ENCODE assay signal across 20 cellular contexts in genomic region chr15:41789662-41790061, GRCh38. TPM values are rescaled to one million over a fixed set of nuclear protein-coding genes. Genes with fewer than 3 reads are reported as not detected.
DNase-seq lines count a peak whose midpoint lies in the region; TF ChIP-seq lines count a peak whose summit lies in the region.
"Had no signal": no experiment of that assay in that cellular context is flagged by ENCODE, and none has a peak within 500 bp of the region (broad histone marks: within the 10 kb centered on the region; RNA-seq: fewer than 3 reads in every experiment).

No MANE protein-coding gene starts in this region.

- no peak overlapping the region for H3K27ac Mint-ChIP-seq in T-helper 2 cell treated with Interferon-gamma antibody and Interleukin-4, amounts not matched to agents 5 μg/mL and 100 μg/mL, for 36 hours
- H3K27ac Mint-ChIP-seq in immature natural killer cell, result peak overlapping the region in 4 of 6 donors; percentile 6 to 71 (median 45)
- H3K27ac Mint-ChIP-seq: activated B cell treated with CpG ODN at 0.5 μM for 24 hours; activated naive CD8-positive, alpha-beta T cell treated with anti-CD3 and anti-CD28 coated beads, Interleukin-2, amount 50 U/mL, for 24 hours; activated T-helper 2 cell treated with anti-CD3 and anti-CD28 coated beads, Interferon-gamma antibody, Interleukin-2, Interleukin-4, amounts not matched to agents 10 μg/mL and 5 μg/mL and 100 μg/mL, durations not matched to agents 14 hours and 24 hours and 36 hours had no signal

- H3K27me3 ChIP-seq in ascending aorta, result no peaks in the 10 kb centered on the region
- H3K27me3 ChIP-seq: ovary, thyroid gland had no signal

- no peaks in the 10 kb centered on the region for H3K9me3 Mint-ChIP-seq in T-helper 2 cell treated with Interferon-gamma antibody and Interleukin-4, amounts not matched to agents 5 μg/mL and 100 μg/mL, for 36 hours
- H3K9me3 Mint-ChIP-seq in immature natural killer cell, result no peaks in the 10 kb centered on the region
- H3K9me3 Mint-ChIP-seq: activated B cell treated with CpG ODN at 0.5 μM for 24 hours; activated naive CD8-positive, alpha-beta T cell treated with anti-CD3 and anti-CD28 coated beads, Interleukin-2, amount 50 U/mL, for 24 hours; activated T-helper 2 cell treated with anti-CD3 and anti-CD28 coated beads, Interferon-gamma antibody, Interleukin-2, Interleukin-4, amounts not matched to agents 10 μg/mL and 5 μg/mL and 100 μg/mL, durations not matched to agents 14 hours and 24 hours and 36 hours; endodermal cell had no signal

- no peaks in the 10 kb centered on the region for H3K36me3 ChIP-seq in ascending aorta
- H3K36me3 ChIP-seq: ovary, thyroid gland had no signal

- no peaks in the 10 kb centered on the region for H3K27me3 Mint-ChIP-seq in T-helper 2 cell treated with Interferon-gamma antibody and Interleukin-4, amounts not matched to agents 5 μg/mL and 100 μg/mL, for 36 hours (ENCODE audit: low read depth)
- H3K27me3 Mint-ChIP-seq in immature natural killer cell (ENCODE audit: low read depth in 3 of 3), result peaks cover 0 to 1% (median 0%) of the 10 kb centered on the region in 3 donors
- H3K27me3 Mint-ChIP-seq: activated B cell treated with CpG ODN at 0.5 μM for 24 hours; activated naive CD8-positive, alpha-beta T cell treated with anti-CD3 and anti-CD28 coated beads, Interleukin-2, amount 50 U/mL, for 24 hours had no signal

- peaks cover 2% of the 10 kb centered on the region for H3K36me3 Mint-ChIP-seq in T-helper 2 cell treated with Interferon-gamma antibody and Interleukin-4, amounts not matched to agents 5 μg/mL and 100 μg/mL, for 36 hours (ENCODE audit: low read depth)
- no peaks in the 10 kb centered on the region for H3K36me3 Mint-ChIP-seq in immature natural killer cell

- peaks cover 11 to 35% of the 10 kb centered on the region in 2 donors for H3K4me1 ChIP-seq in ascending aorta

- no peak overlapping the region for H3K4me3 ChIP-seq in ascending aorta
- H3K4me3 ChIP-seq: ovary, thyroid gland had no signal

- H3K27ac ChIP-seq in ascending aorta (peak overlapping the region; percentile 26 to 73), temporal lobe (ENCODE audit: low read depth, low read length) (peak overlapping the region; percentile 5)
- H3K27ac ChIP-seq: 22Rv1, ovary had no signal

- intact Hi-C loops in ascending aorta (cut with DNase I), result no loop called here

- no peaks in the 10 kb centered on the region for H3K9me3 ChIP-seq in ascending aorta
- H3K9me3 ChIP-seq: ovary, thyroid gland had no signal

- peak overlapping the region; percentile 16 for H3K4me3 Mint-ChIP-seq in T-helper 2 cell treated with Interferon-gamma antibody and Interleukin-4, amounts not matched to agents 5 μg/mL and 100 μg/mL, for 36 hours
- no peak overlapping the region for H3K4me3 Mint-ChIP-seq in immature natural killer cell
- H3K4me3 Mint-ChIP-seq: activated B cell treated with CpG ODN at 0.5 μM for 24 hours; activated naive CD8-positive, alpha-beta T cell treated with anti-CD3 and anti-CD28 coated beads, Interleukin-2, amount 50 U/mL, for 24 hours; endodermal cell had no signal

- no peak for TF ChIP-seq CTCF in ascending aorta (IDR thresholded peaks at IDR 0.05)

- peaks cover 49% of the 10 kb centered on the region for H3K4me1 Mint-ChIP-seq in T-helper 2 cell treated with Interferon-gamma antibody and Interleukin-4, amounts not matched to agents 5 μg/mL and 100 μg/mL, for 36 hours (ENCODE audit: low read depth)
- peaks cover 44 to 48% of the 10 kb centered on the region in 2 donors for H3K4me1 Mint-ChIP-seq in immature natural killer cell

- no peak for DNase-seq in T-helper 2 cell treated with Interferon-gamma antibody and Interleukin-4, amounts not matched to agents 5 μg/mL and 100 μg/mL, for 36 hours (ENCODE audit: low spot score)
- DNase-seq in T-helper 2 cell, result no peak
- peak in 1 of 2 donors; percentile 12 for DNase-seq in ascending aorta (ENCODE audit: low spot score in 2 of 2)
- DNase-seq in immature natural killer cell, result no peak
- no peak for DNase-seq in SKM-1 (lab: John Stamatoyannopoulos, UW; ENCODE audit: unreplicated experiment)
- no peak for DNase-seq in NCI-H446 treated with DMSO at 0.1 percent for 48 hours (lab: John Stamatoyannopoulos, UW)
- no peak for DNase-seq in NCI-H2196 treated with DMSO at 0.1 percent for 48 hours (lab: John Stamatoyannopoulos, UW; ENCODE audit: unreplicated experiment)
- DNase-seq: activated B cell treated with CpG ODN at 0.5 μM for 24 hours; activated naive CD8-positive, alpha-beta T cell treated with anti-CD3 and anti-CD28 coated beads, Interleukin-2, amount 50 U/mL, for 24 hours; central memory CD4-positive, alpha-beta T cell; endodermal cell; foreskin fibroblast; NCI-H1694 treated with DMSO at 0.1 percent for 48 hours; ovary; stimulated activated CD4-positive, alpha-beta T cell treated with anti-CD3 and anti-CD28 coated beads, Interleukin-4, amount 100 ng/mL, for 1 hour; T-helper 1 cell; thyroid gland had no signal

RNA-seq across cellular contexts. Expression of gene MAPKBP1, which starts 15.4 kb away (rescaled TPM):
- 27.6 TPM for total RNA-seq in ascending aorta
- 1 to 10 TPM; 1.8 to 7.2 (median 3.6) TPM for polyA plus RNA-seq in immature natural killer cell
- 34.7 TPM for total RNA-seq in temporal lobe

RNA-seq across cellular contexts. Expression of gene JMJD7, which starts 38.2 kb away (rescaled TPM):
- total RNA-seq in ascending aorta (16.4 TPM), temporal lobe (2.2 TPM)
- 10 to 100 TPM; 20.6 to 57.4 (median 23.6) TPM for polyA plus RNA-seq in immature natural killer cell

RNA-seq across cellular contexts. Expression of gene PLA2G4B, which starts 49.0 kb away (rescaled TPM):
- total RNA-seq in ascending aorta (13.9 TPM), temporal lobe (3.7 TPM)
- 1 to 10 TPM in 2 of 3 donors, not detected in 1; 1.1 to 2.7 TPM for polyA plus RNA-seq in immature natural killer cell
